ENCODE assay signal across 14 cellular contexts in the genomic region with DNA sequence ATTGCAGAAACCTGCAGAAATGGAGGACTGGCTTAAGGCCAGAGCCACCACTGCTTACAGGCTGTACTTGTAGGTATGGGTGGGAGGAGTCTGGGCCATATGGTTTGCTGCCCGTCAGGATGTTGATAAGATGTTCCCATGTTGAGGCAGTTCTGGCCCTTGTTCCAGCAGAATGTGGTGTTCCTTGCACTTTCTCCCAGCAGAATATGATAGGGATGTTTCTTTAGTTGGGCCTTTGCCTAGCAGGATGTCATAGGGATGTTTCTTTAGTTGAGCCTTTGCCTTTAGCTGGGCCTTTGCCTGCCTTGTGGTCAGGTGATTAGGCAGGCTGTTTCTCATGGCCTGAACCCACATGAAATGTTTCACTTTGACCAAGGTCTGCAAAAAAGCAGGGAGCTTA.
"Had no signal": no experiment of that assay in that cellular context is flagged by ENCODE, and none has a peak within 500 bp of the region (broad histone marks: within the 10 kb centered on the region; RNA-seq: fewer than 3 reads in every experiment).

No MANE protein-coding gene starts in this region.

- ATAC-seq: stimulated activated memory B cell treated with anti-CD40 and anti-IgM and Interleukin-4, amounts not matched to agents 10 μg/mL and 1 μg/mL and 100 μg/mL, for 72 hours had no signal

- H3K36me3 ChIP-seq: esophagus muscularis mucosa, transverse colon had no signal

- DNase-seq: activated CD4-positive, alpha-beta T cell treated with anti-CD3 and anti-CD28 coated beads, Interleukin-2, amount 10 ng/mL, durations not matched to agents 7 days and 5 days; activated CD4-positive, CD25-positive, alpha-beta regulatory T cell; anterior cingulate cortex; glutamatergic neuron; immature natural killer cell; SW 1271; transverse colon had no signal

- H3K27ac ChIP-seq: transverse colon had no signal

- H3K27me3 Mint-ChIP-seq: activated CD4-positive, alpha-beta T cell treated with anti-CD3 and anti-CD28 coated beads, Interleukin-2, amount 10 ng/mL, durations not matched to agents 7 days and 5 days; stimulated activated memory B cell treated with anti-CD40 and anti-IgM and Interleukin-4, amounts not matched to agents 10 μg/mL and 1 μg/mL and 100 μg/mL, for 72 hours had no signal

- H3K4me1 Mint-ChIP-seq: activated CD4-positive, alpha-beta T cell treated with anti-CD3 and anti-CD28 coated beads, Interleukin-2, amount 10 ng/mL, durations not matched to agents 7 days and 5 days; immature natural killer cell; stimulated activated memory B cell treated with anti-CD40 and anti-IgM and Interleukin-4, amounts not matched to agents 10 μg/mL and 1 μg/mL and 100 μg/mL, for 72 hours had no signal

- H3K4me3 Mint-ChIP-seq: activated CD4-positive, alpha-beta T cell treated with anti-CD3 and anti-CD28 coated beads, Interleukin-2, amount 10 ng/mL, durations not matched to agents 7 days and 5 days; activated T-helper 1 cell treated with anti-CD3 and anti-CD28 coated beads, Interleukin-12 subunit alpha, Interleukin-12 subunit beta, Interleukin-2, Interleukin-4 antibody, amounts not matched to agents 30 ng/mL and 10 ng/mL and 1 ng/mL, durations not matched to agents 14 hours and 24 hours and 36 hours; immature natural killer cell; mesothelial cell of epicardium; neural crest cell; stimulated activated memory B cell treated with anti-CD40 and anti-IgM and Interleukin-4, amounts not matched to agents 10 μg/mL and 1 μg/mL and 100 μg/mL, for 72 hours; T-helper 2 cell treated with Interferon-gamma antibody and Interleukin-4, amounts not matched to agents 5 μg/mL and 100 μg/mL, for 36 hours had no signal

- H3K27ac Mint-ChIP-seq: activated CD4-positive, alpha-beta T cell treated with anti-CD3 and anti-CD28 coated beads, Interleukin-2, amount 10 ng/mL, durations not matched to agents 7 days and 5 days; activated T-helper 1 cell treated with anti-CD3 and anti-CD28 coated beads, Interleukin-12 subunit alpha, Interleukin-12 subunit beta, Interleukin-2, Interleukin-4 antibody, amounts not matched to agents 30 ng/mL and 10 ng/mL and 1 ng/mL, durations not matched to agents 14 hours and 24 hours and 36 hours; immature natural killer cell; mesothelial cell of epicardium; stimulated activated memory B cell treated with anti-CD40 and anti-IgM and Interleukin-4, amounts not matched to agents 10 μg/mL and 1 μg/mL and 100 μg/mL, for 72 hours; T-helper 2 cell treated with Interferon-gamma antibody and Interleukin-4, amounts not matched to agents 5 μg/mL and 100 μg/mL, for 36 hours had no signal

- H3K4me1 ChIP-seq: transverse colon had no signal

- H3K27me3 ChIP-seq: esophagus muscularis mucosa, transverse colon had no signal

- H3K4me3 ChIP-seq: esophagus muscularis mucosa, lung, transverse colon had no signal

- H3K36me3 Mint-ChIP-seq: immature natural killer cell; stimulated activated memory B cell treated with anti-CD40 and anti-IgM and Interleukin-4, amounts not matched to agents 10 μg/mL and 1 μg/mL and 100 μg/mL, for 72 hours had no signal
